In the genomic region with DNA sequence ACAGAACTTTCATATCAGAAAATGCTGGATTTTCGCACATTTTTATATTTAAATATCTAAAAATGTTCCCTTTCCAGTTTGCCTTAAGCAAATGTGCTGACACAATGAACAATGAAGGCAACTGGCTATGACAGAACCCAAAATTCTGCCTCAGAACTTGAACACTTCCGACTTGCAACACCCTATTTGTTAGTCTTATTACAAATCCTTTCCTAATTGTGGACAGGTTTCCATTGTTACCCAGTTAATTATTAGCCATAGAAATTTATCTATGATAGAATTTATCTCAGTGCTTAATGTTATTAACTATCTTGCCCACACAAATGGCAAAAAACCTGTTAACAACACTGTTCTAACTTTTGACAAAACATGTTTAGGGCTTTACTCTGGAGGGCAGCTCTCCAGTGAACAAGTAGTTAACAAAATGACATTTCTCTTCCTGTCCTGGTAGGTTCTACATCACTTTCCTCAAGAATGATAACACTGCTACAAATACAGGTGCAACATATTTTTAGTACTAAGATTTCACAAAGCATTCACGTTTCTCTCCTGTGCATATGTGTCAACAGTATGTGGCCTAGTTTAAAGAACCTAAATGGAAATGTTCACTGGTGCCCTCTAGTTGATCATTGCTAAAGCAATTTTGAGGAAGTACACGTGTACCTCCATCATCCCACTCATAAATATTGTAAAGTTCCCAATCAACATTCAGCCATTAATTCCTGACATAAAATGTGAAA, we compare ENCODE assay signal across 8 cellular contexts. TPM values are rescaled to one million over a fixed set of nuclear protein-coding genes. Genes with fewer than 3 reads are reported as not detected.
DNase-seq lines count a peak whose midpoint lies in the region; ATAC-seq and TF ChIP-seq lines count a peak whose summit lies in the region.

No MANE protein-coding gene starts in this region.

- ATAC-seq in GM21723 (IDR thresholded peaks at IDR 0.05; ENCODE audit: unreplicated experiment), result peak; percentile 77
- ATAC-seq in activated B cell treated with CpG ODN at 0.5 μM for 24 hours (ENCODE audit: low read depth), result peak; percentile 53

- H3K4me3 Mint-ChIP-seq in activated CD4-positive, alpha-beta T cell treated with anti-CD3 and anti-CD28 coated beads, Interleukin-2, amount 10 ng/mL, durations not matched to agents 7 days and 5 days, result peak overlapping the region; percentile 9
- peak overlapping the region; percentile 44 for H3K4me3 Mint-ChIP-seq in activated B cell treated with CpG ODN at 0.5 μM for 24 hours

- H3K9me3 Mint-ChIP-seq in activated CD4-positive, alpha-beta T cell treated with anti-CD3 and anti-CD28 coated beads, Interleukin-2, amount 10 ng/mL, durations not matched to agents 7 days and 5 days, result no peaks in the 10 kb centered on the region
- no peaks in the 10 kb centered on the region for H3K9me3 Mint-ChIP-seq in activated B cell treated with CpG ODN at 0.5 μM for 24 hours

- H3K27me3 ChIP-seq in left ventricle myocardium inferior (ENCODE audit: low read depth) (no peaks in the 10 kb centered on the region), thymus (ENCODE audit: control insufficient read depth, insufficient read depth) (no peaks in the 10 kb centered on the region)

- intact Hi-C loops in activated B cell treated with CpG ODN at 0.5 μM for 24 hours (cut with micrococcal nuclease) (loop anchor here (1.0 to 5.0 kb wide), 4 partner anchors 16 to 193 kb away; no protein-coding TSS in a partner anchor), left ventricle myocardium inferior (cut with micrococcal nuclease) (no loop called here)

- H3K4me1 Mint-ChIP-seq in activated CD4-positive, alpha-beta T cell treated with anti-CD3 and anti-CD28 coated beads, Interleukin-2, amount 10 ng/mL, durations not matched to agents 7 days and 5 days, result peaks cover 86% of the 10 kb centered on the region
- peaks cover 78% of the 10 kb centered on the region for H3K4me1 Mint-ChIP-seq in activated B cell treated with CpG ODN at 0.5 μM for 24 hours

- peak; percentile 33 for DNase-seq in activated CD4-positive, alpha-beta T cell treated with anti-CD3 and anti-CD28 coated beads, Interleukin-2, amount 10 ng/mL, durations not matched to agents 7 days and 5 days
- no peak for DNase-seq in activated CD4-positive, alpha-beta T cell treated with anti-CD3 and anti-CD28 coated beads for 48 hours
- DNase-seq in KBM-7 (peak; percentile 45), activated B cell treated with CpG ODN at 0.5 μM for 24 hours (no peak), left ventricle myocardium inferior (no peak), islet precursor cell (no peak)

- H3K36me3 Mint-ChIP-seq in activated CD4-positive, alpha-beta T cell treated with anti-CD3 and anti-CD28 coated beads, Interleukin-2, amount 10 ng/mL, durations not matched to agents 7 days and 5 days (ENCODE audit: low read depth), result peaks cover 33% of the 10 kb centered on the region
- peaks cover 12% of the 10 kb centered on the region for H3K36me3 Mint-ChIP-seq in activated B cell treated with CpG ODN at 0.5 μM for 24 hours (ENCODE audit: low read depth)

- no peaks in the 10 kb centered on the region for H3K27me3 Mint-ChIP-seq in activated CD4-positive, alpha-beta T cell treated with anti-CD3 and anti-CD28 coated beads, Interleukin-2, amount 10 ng/mL, durations not matched to agents 7 days and 5 days
- H3K27me3 Mint-ChIP-seq in activated B cell treated with CpG ODN at 0.5 μM for 24 hours, result no peaks in the 10 kb centered on the region

- WGBS in thymus, result 36% methylated on average over 4 of the region's 4 CpGs

- CTCF ChIA-PET in activated CD4-positive, alpha-beta T cell treated with anti-CD3 and anti-CD28 coated beads, Interleukin-2, amount 10 ng/mL, durations not matched to agents 7 days and 5 days (lab: Charles Lee), result interaction anchor here (1.0 to 1.3 kb wide), 4 partner anchors 13 to 140 kb away, joined by 3 to 5 read pairs (median 3); no protein-coding TSS in a partner anchor
- CTCF ChIA-PET in activated B cell treated with CpG ODN at 0.5 μM for 24 hours (lab: Charles Lee), result interaction anchor here (1.0 to 2.0 kb wide), 10 partner anchors 13 to 194 kb away, joined by 3 to 12 read pairs (median 6); no protein-coding TSS in a partner anchor

- H3K27ac ChIP-seq in left ventricle myocardium inferior (replicated peaks), result peak overlapping the region; percentile 80
- peak overlapping the region; percentile 62 for H3K27ac ChIP-seq in thymus (ENCODE audit: low read depth)

- in situ Hi-C loops in KBM-7 (cut with MboI; ENCODE audit: low pct_unique_long_range_greater_than_20kb, low sequenced_read_pairs), result no loop called here

- H3K9me3 ChIP-seq in left ventricle myocardium inferior (replicated peaks) (no peaks in the 10 kb centered on the region), thymus (ENCODE audit: control insufficient read depth) (no peaks in the 10 kb centered on the region)

- H3K4me3 ChIP-seq in left ventricle myocardium inferior, result no peak overlapping the region
- no peak overlapping the region for H3K4me3 ChIP-seq in thymus (ENCODE audit: low read length)

- H3K36me3 ChIP-seq in left ventricle myocardium inferior (no peaks in the 10 kb centered on the region), thymus (ENCODE audit: control insufficient read depth, insufficient read depth) (no peaks in the 10 kb centered on the region)

- peak overlapping the region; percentile 85 for H3K27ac Mint-ChIP-seq in activated CD4-positive, alpha-beta T cell treated with anti-CD3 and anti-CD28 coated beads, Interleukin-2, amount 10 ng/mL, durations not matched to agents 7 days and 5 days
- peak overlapping the region; percentile 72 for H3K27ac Mint-ChIP-seq in activated B cell treated with CpG ODN at 0.5 μM for 24 hours

- TF ChIP-seq CTCF in activated B cell treated with CpG ODN at 0.5 μM for 24 hours (IDR thresholded peaks at IDR 0.05) (no peak), left ventricle myocardium inferior (IDR thresholded peaks at IDR 0.05; ENCODE audit: borderline replicate concordance) (peak; percentile 53)

- POLR2A ChIA-PET in activated CD4-positive, alpha-beta T cell treated with anti-CD3 and anti-CD28 coated beads, Interleukin-2, amount 10 ng/mL, durations not matched to agents 7 days and 5 days (lab: Charles Lee), result no interaction called here
- POLR2A ChIA-PET in activated B cell treated with CpG ODN at 0.5 μM for 24 hours (lab: Charles Lee), result interaction anchor here (0.9 to 6.0 kb wide), 8 partner anchors 14 to 58 kb away, joined by 3 to 56 read pairs (median 18); partner anchors contain the start of gene HIVEP2

- peaks cover 60% of the 10 kb centered on the region for H3K4me1 ChIP-seq in left ventricle myocardium inferior
- peaks cover 28% of the 10 kb centered on the region for H3K4me1 ChIP-seq in thymus (ENCODE audit: control insufficient read depth, insufficient read depth, low read length)

RNA-seq across cellular contexts. Expression of gene HIVEP2, which starts 58.4 kb away (rescaled TPM):
- 10 to 100 TPM; 30.2 to 35.4 TPM for total RNA-seq in activated CD4-positive, alpha-beta T cell treated with anti-CD3 and anti-CD28 coated beads, Interleukin-2, amount 10 ng/mL, durations not matched to agents 7 days and 5 days
- total RNA-seq in activated B cell treated with CpG ODN at 0.5 μM for 24 hours (22.2 and 25.4 TPM in 2 replicates), left ventricle myocardium inferior (16.2 TPM)
- polyA plus RNA-seq in thymus, result 11.6 TPM

Comparison
In these comparisons a context has a peak if more than half of its experiments do, and no peak if none do; other contexts are left out.
1. DNase-seq: peak in activated CD4-positive, alpha-beta T cell treated with anti-CD3 and anti-CD28 coated beads, Interleukin-2, amount 10 ng/mL, durations not matched to agents 7 days and 5 days (single experiment) and KBM-7 (single experiment); none in activated CD4-positive, alpha-beta T cell treated with anti-CD3 and anti-CD28 coated beads for 48 hours (single experiment), activated B cell treated with CpG ODN at 0.5 μM for 24 hours (single experiment), left ventricle myocardium inferior (single experiment) and islet precursor cell (single experiment).